ENCODE assay signal across 1 cellular context in the genomic region with DNA sequence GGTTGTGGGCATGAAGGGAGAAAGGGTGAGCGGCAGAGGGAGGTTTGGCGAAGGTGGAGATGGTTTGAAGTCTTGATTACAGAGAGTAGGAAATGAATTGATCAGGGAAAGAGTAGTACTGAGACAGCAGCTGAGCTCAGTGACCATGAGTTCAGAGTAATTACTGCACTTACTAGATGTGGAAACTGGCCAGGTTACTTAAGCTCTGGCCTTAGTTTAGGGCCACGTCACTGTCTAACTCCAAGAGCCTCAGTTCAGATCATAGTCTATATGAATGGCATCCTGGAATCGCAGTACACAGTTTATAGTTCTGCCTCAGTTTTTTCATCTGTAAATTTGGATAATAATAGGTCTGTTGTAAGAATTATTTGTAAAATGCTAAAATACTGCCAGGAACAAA.
TF ChIP-seq lines count a peak whose summit lies in the region.

No MANE protein-coding gene starts in this region.

TF ChIP-seq in GM23338, 12 proteins besides CTCF, POLR2A, EP300 and RAD21 (continued from another document):
- TF ChIP-seq, protein P1, sequence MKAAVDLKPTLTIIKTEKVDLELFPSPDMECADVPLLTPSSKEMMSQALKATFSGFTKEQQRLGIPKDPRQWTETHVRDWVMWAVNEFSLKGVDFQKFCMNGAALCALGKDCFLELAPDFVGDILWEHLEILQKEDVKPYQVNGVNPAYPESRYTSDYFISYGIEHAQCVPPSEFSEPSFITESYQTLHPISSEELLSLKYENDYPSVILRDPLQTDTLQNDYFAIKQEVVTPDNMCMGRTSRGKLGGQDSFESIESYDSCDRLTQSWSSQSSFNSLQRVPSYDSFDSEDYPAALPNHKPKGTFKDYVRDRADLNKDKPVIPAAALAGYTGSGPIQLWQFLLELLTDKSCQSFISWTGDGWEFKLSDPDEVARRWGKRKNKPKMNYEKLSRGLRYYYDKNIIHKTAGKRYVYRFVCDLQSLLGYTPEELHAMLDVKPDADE (IDR thresholded peaks at IDR 0.05) = no peak
